Comparison of ENCODE assay signal across 1 cellular context in genomic region chr1:43069481-43070050, GRCh38.
TF ChIP-seq lines count a peak whose summit lies in the region.

No MANE protein-coding gene starts in this region.

TF ChIP-seq in HepG2, 621 proteins besides CTCF, POLR2A, EP300 and RAD21 (continued from another document):
- TF ChIP-seq ZGPAT (CRISPR knock-in tag; IDR thresholded peaks at IDR 0.05) (no peak), ZBTB40 (IDR thresholded peaks at IDR 0.05) (no peak), ZBTB40 (CRISPR knock-in tag; IDR thresholded peaks at IDR 0.05) (peak; percentile 50; the same call in 1 of the 2 replicates), RBFOX2 (IDR thresholded peaks at IDR 0.05; ENCODE audit: low read depth, low read length) (peak; percentile 24; the same call in 1 of the 2 replicates), ZMYM3 (CRISPR knock-in tag; IDR thresholded peaks at IDR 0.05) (no peak), ZBTB4 (CRISPR knock-in tag; IDR thresholded peaks at IDR 0.05; ENCODE audit: borderline replicate concordance) (peak; percentile 97; the same call in 1 of the 2 replicates), NR2F6 (IDR thresholded peaks at IDR 0.05) (0 out of 2 replicates have a peak, but pooled peaks have one; percentile 11), NR2F6 (CRISPR knock-in tag; IDR thresholded peaks at IDR 0.05) (0 out of 2 replicates have a peak, but pooled peaks have one; percentile 15), MAX (IDR thresholded peaks at IDR 0.05) (peak; percentile 57; the same call in 1 of the 2 replicates), ZMYM4 (CRISPR knock-in tag; IDR thresholded peaks at IDR 0.05) (peak; percentile 35; the same call in 1 of the 2 replicates), ATF3 (CRISPR knock-in tag; IDR thresholded peaks at IDR 0.05) (no peak), ZNF33A (CRISPR knock-in tag; IDR thresholded peaks at IDR 0.05; ENCODE audit: borderline replicate concordance) (no peak), ZNF792 (CRISPR knock-in tag; IDR thresholded peaks at IDR 0.05) (0 out of 2 replicates have a peak, but pooled peaks have one; percentile 25), YY1 (IDR thresholded peaks at IDR 0.05; ENCODE audit: insufficient read depth, insufficient replicate concordance, low read depth, low read length) (peak; percentile 39), ZNF839 (CRISPR knock-in tag; IDR thresholded peaks at IDR 0.05; ENCODE audit: borderline replicate concordance) (peak; percentile 59; the same call in 1 of the 2 replicates)
TF ChIP-seq in HepG2: peak in this region for 60.
